ENCODE assay signal across 9 cellular contexts in genomic region chr11:59135648-59136461, GRCh38. TPM values are rescaled to one million over a fixed set of nuclear protein-coding genes. Genes with fewer than 3 reads are reported as not detected.
A peak's percentile ranks its signal among the peaks of the same experiment; 100 is the strongest.
DNase-seq lines count a peak whose midpoint lies in the region; ATAC-seq and TF ChIP-seq lines count a peak whose summit lies in the region.
"Had no signal": no experiment of that assay in that cellular context is flagged by ENCODE, and none has a peak within 500 bp of the region (broad histone marks: within the 10 kb centered on the region; RNA-seq: fewer than 3 reads in every experiment).

No MANE protein-coding gene starts in this region.

- POLR2A ChIA-PET in HCT116 (lab: Charles Lee): interaction anchor here (0.7 kb wide), 1 partner anchor 9 kb away, joined by 3 read pairs; no protein-coding TSS in a partner anchor

- DNase-seq in GM10266 (ENCODE audit: extremely low spot score) (peak; percentile 78), HCT116 (ENCODE audit: low read depth, low spot score) (peak; percentile 49), MM.1S (peak; percentile 80), heart right ventricle (peak; percentile 74 to 81), pulmonary artery endothelial cell (ENCODE audit: low read depth, low spot score) (peak; percentile 26), uterus (peak; percentile 77 to 79)

- H3K36me3 Mint-ChIP-seq in activated naive CD8-positive, alpha-beta T cell: peaks cover 23% of the 10 kb centered on the region

- TF ChIP-seq RAD21 in HCT116 (IDR thresholded peaks at IDR 0.05; ENCODE audit: low read depth): peak; percentile 90

- H3K9ac ChIP-seq in HCT116 (ENCODE audit: low read length) (no peak overlapping the region), MM.1S (ENCODE audit: low read length) (no peak overlapping the region), SU-DHL-6 (ENCODE audit: low read length) (0 out of 2 replicates have a peak overlapping the region, but pooled peaks have one; percentile 21)

- 0 out of 4 replicates have a peak, but pooled peaks cover 0 to 6% of the 10 kb centered on the region in 2 experiments for H3K36me3 ChIP-seq in HCT116 (ENCODE audit: control insufficient read depth in 1 of 2, insufficient read depth in 2 of 2, low read length in 2 of 2)
- no peaks in the 10 kb centered on the region; the same call in 1 of the 2 replicates for H3K36me3 ChIP-seq in MM.1S (replicated peaks; ENCODE audit: insufficient read depth, low read length)
- H3K36me3 ChIP-seq in SU-DHL-6 (ENCODE audit: low read length): peaks cover 27% of the 10 kb centered on the region
- peaks cover 0 to 61% (median 0%) of the 10 kb centered on the region in 9 donors for H3K36me3 ChIP-seq in heart right ventricle
- H3K36me3 ChIP-seq in uterus: no peaks in the 10 kb centered on the region

- intact Hi-C loops in HCT116 (cut with micrococcal nuclease) (loop anchor here (1.0 to 5.0 kb wide), 4 partner anchors 39 to 349 kb away; no protein-coding TSS in a partner anchor), heart right ventricle (cut with DNase I) (loop anchor here in 4 of 10 donors (2.0 to 10.0 kb wide), 4 partner anchors 39 to 83 kb away; no protein-coding TSS in a partner anchor), uterus (cut with DNase I; ENCODE audit: low total_unique reads) (no loop called here)

- ATAC-seq in HCT116 (peak; percentile 100), heart right ventricle (peak; percentile 83 to 97 (median 94))

- TF ChIP-seq CTCF in GM10266 (IDR thresholded peaks at IDR 0.05; ENCODE audit: control insufficient read depth, insufficient read depth, low read depth, missing control alignments) (peak; percentile 99), HCT116 (IDR thresholded peaks at IDR 0.05 in 2 of 3, conservative IDR thresholded peaks at IDR 0.05 in 1 of 3; ENCODE audit: borderline replicate concordance in 1 of 3, insufficient read depth in 1 of 3, low read depth in 2 of 3, low read length in 2 of 3) (peak; percentile 72 to 99 (median 99); a peak in 5 of 6 replicates), MM.1S (IDR thresholded peaks at IDR 0.05; ENCODE audit: low read length) (peak; percentile 99), SU-DHL-6 (IDR thresholded peaks at IDR 0.05; ENCODE audit: insufficient read depth, low read length, poor library complexity, severe bottlenecking) (peak; percentile 94), heart right ventricle (IDR thresholded peaks at IDR 0.05) (peak; percentile 92 to 99 (median 97)), uterus (IDR thresholded peaks at IDR 0.05) (peak; percentile 88 to 99 (median 93))

- H3F3A ChIP-seq in MM.1S (ENCODE audit: insufficient read depth, low read length) (no peaks in the 10 kb centered on the region), SU-DHL-6 (ENCODE audit: insufficient read depth) (no peaks in the 10 kb centered on the region; the same call in 1 of the 2 replicates)

- no peaks in the 10 kb centered on the region for H3K9me3 Mint-ChIP-seq in activated naive CD8-positive, alpha-beta T cell (ENCODE audit: low read depth)

- RAD21 ChIA-PET in HCT116 (lab: Charles Lee; ENCODE audit: low non-redundant PET in 1 of 2, low total read pairs in 2 of 2, uncharacterized antibody in 2 of 2, unreplicated experiment in 2 of 2): interaction anchor here (1.1 to 1.8 kb wide), 2 partner anchors 29 to 77 kb away, joined by 3 to 5 read pairs; partner anchors contain the start of gene FAM111B (in 1 of the 2)

- H3K4me3 Mint-ChIP-seq in activated naive CD8-positive, alpha-beta T cell: peak overlapping the region; percentile 50

- H3K27ac ChIP-seq in HCT116 (ENCODE audit: low read depth, low read length) (no peak overlapping the region), MM.1S (ENCODE audit: low read length) (no peak overlapping the region), SU-DHL-6 (ENCODE audit: low read depth, low read length) (no peak overlapping the region), heart right ventricle (no peak overlapping the region), uterus (no peak overlapping the region)
- H3K27ac ChIP-seq: skin epidermis had no signal

- no peaks in the 10 kb centered on the region for H3K27me3 ChIP-seq in HCT116 (ENCODE audit: insufficient read depth, low read length)
- no peaks in the 10 kb centered on the region for H3K27me3 ChIP-seq in MM.1S (replicated peaks; ENCODE audit: insufficient read depth, low read length)
- H3K27me3 ChIP-seq in SU-DHL-6 (ENCODE audit: low read length): no peaks in the 10 kb centered on the region
- no peaks in the 10 kb centered on the region for H3K27me3 ChIP-seq in heart right ventricle
- H3K27me3 ChIP-seq in uterus: no peaks in the 10 kb centered on the region

- no peak for TF ChIP-seq POLR2A in HCT116 (IDR thresholded peaks at IDR 0.05; ENCODE audit: borderline replicate concordance, extremely low read depth, insufficient read depth, insufficient read length)
- TF ChIP-seq POLR2A in uterus (IDR thresholded peaks at IDR 0.05): no peak

- H3K4me2 ChIP-seq in HCT116 (ENCODE audit: low read length): peak overlapping the region; percentile 60
- peak overlapping the region; percentile 58; the same call in 1 of the 2 replicates for H3K4me2 ChIP-seq in MM.1S (ENCODE audit: low read depth, low read length)
- H3K4me2 ChIP-seq in SU-DHL-6 (ENCODE audit: low read depth, low read length, poor library complexity, severe bottlenecking): peak overlapping the region; percentile 32

- H3K4me3 ChIP-seq in HCT116 (replicated peaks in 1 of 2; ENCODE audit: low read depth in 1 of 2, low read length in 2 of 2) (0 out of 4 replicates have a peak overlapping the region, but pooled peaks of 1 of the 2 experiments have one; percentile 17), MM.1S (ENCODE audit: low read length) (no peak overlapping the region), SU-DHL-6 (ENCODE audit: insufficient read depth, low read length, poor library complexity, severe bottlenecking) (no peak overlapping the region), heart right ventricle (peak overlapping the region in 2 of 10 donors; percentile 12 to 13), uterus (no peak overlapping the region)
- H3K4me3 ChIP-seq: skin epidermis had no signal

- peaks cover 6% of the 10 kb centered on the region for H3K4me1 Mint-ChIP-seq in activated naive CD8-positive, alpha-beta T cell (ENCODE audit: low read depth)

- H3K79me2 ChIP-seq in HCT116 (ENCODE audit: insufficient read depth, low read length) (no peaks in the 10 kb centered on the region), MM.1S (ENCODE audit: low read length) (peaks cover 1% of the 10 kb centered on the region; the same call in 1 of the 2 replicates), SU-DHL-6 (ENCODE audit: insufficient read depth, low read length) (no peaks in the 10 kb centered on the region)

- peaks cover 0 to 10% of the 10 kb centered on the region in 2 experiments; a peak in 2 of 4 replicates for H3K9me3 ChIP-seq in HCT116 (ENCODE audit: control insufficient read depth in 1 of 2, insufficient read depth in 1 of 2, low read depth in 1 of 2, low read length in 2 of 2)
- no peaks in the 10 kb centered on the region for H3K9me3 ChIP-seq in MM.1S (replicated peaks; ENCODE audit: insufficient read depth, low read length)
- H3K9me3 ChIP-seq in SU-DHL-6 (ENCODE audit: insufficient read depth, low read length): peaks cover 30% of the 10 kb centered on the region
- peaks cover 0 to 17% (median 0%) of the 10 kb centered on the region in 11 donors for H3K9me3 ChIP-seq in heart right ventricle
- H3K9me3 ChIP-seq in uterus: no peaks in the 10 kb centered on the region

- no peaks in the 10 kb centered on the region for H3K27me3 Mint-ChIP-seq in activated naive CD8-positive, alpha-beta T cell

- peak overlapping the region; percentile 68 for H3K27ac Mint-ChIP-seq in activated naive CD8-positive, alpha-beta T cell

- H3K4me1 ChIP-seq in HCT116 (ENCODE audit: control insufficient read depth in 1 of 2, insufficient read depth in 2 of 2, low read length in 2 of 2) (peaks cover 0 to 6% of the 10 kb centered on the region in 2 experiments; a peak in 2 of 4 replicates), MM.1S (ENCODE audit: low read length) (peaks cover 13% of the 10 kb centered on the region), heart right ventricle (peaks cover 0 to 8% (median 0%) of the 10 kb centered on the region in 9 donors), uterus (no peaks in the 10 kb centered on the region)

- WGBS in heart right ventricle, 2 donors: 11 to 12% methylated on average over 20 of the region's 20 CpGs

- no TSS peak for BruUV-seq in HCT116 (replicated peaks; lab: Mats Ljungman, UMichigan)

- H4K20me1 ChIP-seq in HCT116 (ENCODE audit: insufficient read depth) (no peaks in the 10 kb centered on the region), MM.1S (ENCODE audit: insufficient read depth, low read length) (no peaks in the 10 kb centered on the region), SU-DHL-6 (ENCODE audit: low read depth, low read length) (no peaks in the 10 kb centered on the region)

- CTCF ChIA-PET in HCT116 (lab: Charles Lee): interaction anchor here (0.7 to 1.7 kb wide), 18 partner anchors 8 to 612 kb away, joined by 3 to 16 read pairs (median 4); partner anchors contain the start of gene FAM111B

- H3K9me2 ChIP-seq in HCT116 (ENCODE audit: insufficient read depth) (no peaks in the 10 kb centered on the region), MM.1S (replicated peaks; ENCODE audit: insufficient read depth, low read length) (no peaks in the 10 kb centered on the region), SU-DHL-6 (replicated peaks; ENCODE audit: insufficient read depth, low read length) (no peaks in the 10 kb centered on the region)

- H2AFZ ChIP-seq in HCT116 (ENCODE audit: low read depth, low read length, poor library complexity, severe bottlenecking) (peak overlapping the region; percentile 77), MM.1S (ENCODE audit: low read length) (0 out of 2 replicates have a peak overlapping the region, but pooled peaks have one; percentile 34), SU-DHL-6 (ENCODE audit: low read depth, low read length, severe bottlenecking) (peak overlapping the region; percentile 78)

RNA-seq across cellular contexts. Expression of gene FAM111A, which starts 6.8 kb away (rescaled TPM):
- 30.3 TPM for total RNA-seq in HCT116 (2021; ENCODE audit: unreplicated experiment)
- 9.0 and 13.5 TPM in 2 replicates for polyA plus RNA-seq in HCT116 (2012)
- total RNA-seq in heart right ventricle: 10 to 100 TPM in 2 of 10 donors, 1 to 10 TPM in 8; 4.0 to 18.6 (median 5.1) TPM
- 10 to 100 TPM in 1 of 2 donors, 1 to 10 TPM in 1; 2.9 to 22.5 TPM for polyA plus RNA-seq in heart right ventricle
- 42.2 and 106 TPM in 2 replicates for total RNA-seq in pulmonary artery endothelial cell
- 10 to 100 TPM in 3 of 4 donors, 1 to 10 TPM in 1; 7.2 to 65.2 (median 28.3) TPM for total RNA-seq in uterus

RNA-seq across cellular contexts. Expression of gene FAM111B, which starts 28.8 kb away (rescaled TPM):
- total RNA-seq in HCT116 (2021; ENCODE audit: unreplicated experiment) (10.7 TPM), heart right ventricle (1 to 10 TPM in 2 of 10 donors, under 1 TPM in 6, not detected in 2; 0.11 to 3.1 (median 0.30) TPM), pulmonary artery endothelial cell (18.0 and 30.9 TPM in 2 replicates), uterus (10 to 100 TPM in 1 of 4 donors, not detected in 3; 18.5 TPM)
- polyA plus RNA-seq in HCT116 (2012): 2.0 and 2.9 TPM in 2 replicates
- under 1 TPM; 0.12 to 0.22 TPM for polyA plus RNA-seq in heart right ventricle

RNA-seq across cellular contexts. Expression of gene DTX4, which starts 36.1 kb away (rescaled TPM):
- total RNA-seq in HCT116 (2021; ENCODE audit: unreplicated experiment): 7.6 TPM
- 3.6 and 4.3 TPM in 2 replicates for polyA plus RNA-seq in HCT116 (2012)
- 1 to 10 TPM in 9 of 10 donors, under 1 TPM in 1; 0.98 to 4.1 (median 2.7) TPM for total RNA-seq in heart right ventricle
- polyA plus RNA-seq in heart right ventricle: 1 to 10 TPM in 1 of 2 donors, under 1 TPM in 1; 0.86 to 1.3 TPM
- total RNA-seq in pulmonary artery endothelial cell: 0.20 and 0.21 TPM in 2 replicates
- 10 to 100 TPM in 1 of 4 donors, 1 to 10 TPM in 3; 3.2 to 17.8 (median 9.2) TPM for total RNA-seq in uterus

RNA-seq across cellular contexts. Expression of gene GLYATL1B, which starts 49.7 kb away (rescaled TPM):
- total RNA-seq in HCT116 (2021; ENCODE audit: unreplicated experiment): not detected
- not detected in 2 replicates for polyA plus RNA-seq in HCT116 (2012)
- total RNA-seq in heart right ventricle: not detected
- polyA plus RNA-seq in heart right ventricle: not detected
- not detected in 2 replicates for total RNA-seq in pulmonary artery endothelial cell
- not detected for total RNA-seq in uterus

Comparison
In these comparisons a context has a peak if more than half of its experiments do, and no peak if none do; other contexts are left out.
1. DNase-seq: peak in every context shown above with its lines; median percentile 80 in MM.1S; 78 in GM10266; 78 in uterus; 78 in heart right ventricle; 49 in HCT116; 26 in pulmonary artery endothelial cell.